In genomic region chr7:131107343-131108211, GRCh38 we compare ENCODE assay signal across 8 cellular contexts.
A peak's percentile ranks its signal among the peaks of the same experiment; 100 is the strongest.
DNase-seq lines count a peak whose midpoint lies in the region; ATAC-seq and FAIRE-seq lines count a peak whose summit lies in the region.

No MANE protein-coding gene starts in this region.

- peak; percentile 44 for ATAC-seq in GM21619 (IDR thresholded peaks at IDR 0.05; ENCODE audit: unreplicated experiment)

- peak overlapping the region; percentile 80 for H3K4me3 ChIP-seq in Jurkat, Clone E6-1 (ENCODE audit: low read length)
- peak overlapping the region; percentile 80 for H3K4me3 ChIP-seq in thymus (ENCODE audit: low read length)

- no peaks in the 10 kb centered on the region for H3K9me3 ChIP-seq in thymus (ENCODE audit: control insufficient read depth)

- H3K4me1 ChIP-seq in thymus (ENCODE audit: control insufficient read depth, insufficient read depth, low read length) = peaks cover 14% of the 10 kb centered on the region

- H3K36me3 ChIP-seq in thymus (ENCODE audit: control insufficient read depth, insufficient read depth) = no peaks in the 10 kb centered on the region

- DNase-seq in EH (ENCODE audit: low read depth) = peak; percentile 86
- peak; percentile 60 for DNase-seq in Jurkat, Clone E6-1 (ENCODE audit: low read depth, low spot score)
- DNase-seq in SHP77 treated with DMSO at 0.1 percent for 48 hours (lab: John Stamatoyannopoulos, UW) = peak; percentile 41
- DNase-seq in activated naive CD4-positive, alpha-beta T cell treated with Interleukin-2 at 50 U/mL for 16 hours = peak; percentile 84
- peak; percentile 75 to 85 for DNase-seq in frontal cortex (ENCODE audit: low spot score in 2 of 2)
- peak in 53 of 56 donors; percentile 27 to 88 (median 73) for DNase-seq in nucleus accumbens (lab: John Stamatoyannopoulos, UW)

- no peak for FAIRE-seq in frontal cortex (lab: Jason Lieb, UNC)

- WGBS in thymus = under 1% methylated on average over 63 of the region's 63 CpGs

- peaks cover 6% of the 10 kb centered on the region for H3K27me3 ChIP-seq in thymus (ENCODE audit: control insufficient read depth, insufficient read depth)

- H3K27ac ChIP-seq in thymus (ENCODE audit: low read depth) = peak overlapping the region; percentile 96

Comparison
In these comparisons a context has a peak if more than half of its experiments do, and no peak if none do; other contexts are left out.
1. Peak in every context shown above with its lines: DNase-seq, ATAC-seq, H3K4me3 ChIP-seq and H3K27ac ChIP-seq.